In the genomic region with DNA sequence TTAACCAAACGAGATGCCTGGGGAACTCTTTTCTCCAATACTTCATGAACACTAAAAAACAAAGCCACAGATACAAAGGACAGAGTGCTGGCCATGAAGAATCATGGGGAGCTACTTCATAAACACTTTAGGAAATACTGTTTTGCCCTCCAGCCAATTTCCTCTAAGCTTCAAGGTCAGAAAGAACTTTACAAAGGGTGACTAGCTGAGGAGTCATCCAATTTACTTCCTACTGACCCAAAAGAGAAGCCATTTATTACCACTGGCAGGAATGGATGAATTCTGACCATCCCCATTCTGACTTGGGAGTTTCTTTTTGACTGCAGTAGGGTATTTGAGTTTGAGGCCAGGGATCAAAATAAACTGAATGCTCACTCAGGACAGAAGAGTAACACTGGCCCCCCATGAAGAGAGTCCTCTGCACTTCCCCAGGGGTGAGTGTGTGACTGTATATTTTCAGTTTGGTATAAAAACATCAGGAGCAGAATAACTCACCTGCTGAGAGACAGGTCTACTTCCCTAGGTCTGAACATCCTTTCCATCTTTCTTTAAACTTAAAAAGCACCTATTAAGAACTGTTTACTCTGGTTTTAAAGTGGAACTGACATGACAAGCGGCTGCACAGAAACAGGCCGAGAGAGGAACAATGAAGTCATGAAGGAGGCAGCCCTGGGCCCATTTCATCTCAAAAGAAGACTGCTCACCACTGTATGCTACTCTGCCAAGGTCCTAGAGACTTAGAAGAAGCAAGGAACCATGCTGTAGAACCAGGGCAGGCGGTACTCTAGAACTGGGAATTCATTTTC, we compare ENCODE assay signal across 13 cellular contexts.
DNase-seq lines count a peak whose midpoint lies in the region; ATAC-seq, FAIRE-seq and TF ChIP-seq lines count a peak whose summit lies in the region.
"Had no signal": no experiment of that assay in that cellular context is flagged by ENCODE, and none has a peak within 500 bp of the region (broad histone marks: within the 10 kb centered on the region; RNA-seq: fewer than 3 reads in every experiment).

No MANE protein-coding gene starts in this region.

- peaks cover 93% of the 10 kb centered on the region for H3K4me1 Mint-ChIP-seq in CD8-positive, alpha-beta T cell (ENCODE audit: low read depth)

- no peaks in the 10 kb centered on the region for H3K27me3 ChIP-seq in CD8-positive, alpha-beta T cell (ENCODE audit: insufficient read depth, low read length)
- H3K27me3 ChIP-seq in PC-3 (ENCODE audit: low read length): no peaks in the 10 kb centered on the region
- H3K27me3 ChIP-seq in endothelial cell of umbilical vein (ENCODE audit: control insufficient read depth in 2 of 2, insufficient read depth in 2 of 2, low read length in 2 of 2): no peaks in the 10 kb centered on the region

- H3K9me1 ChIP-seq in endothelial cell of umbilical vein (replicated peaks; ENCODE audit: control insufficient read depth, extremely low read depth, insufficient read depth, low read length): no peaks in the 10 kb centered on the region

- H2AFZ ChIP-seq in PC-3 (ENCODE audit: low read length) (no peak overlapping the region), endothelial cell of umbilical vein (ENCODE audit: low read depth, low read length) (no peak overlapping the region)

- no peaks in the 10 kb centered on the region for H3K9me3 ChIP-seq in CD8-positive, alpha-beta T cell (ENCODE audit: low read length)
- H3K9me3 ChIP-seq in PC-3 (ENCODE audit: low read length) (no peaks in the 10 kb centered on the region), endothelial cell of umbilical vein (replicated peaks; ENCODE audit: control insufficient read depth, insufficient read depth, low read length) (no peaks in the 10 kb centered on the region)

- no peak for FAIRE-seq in endothelial cell of umbilical vein (lab: Jason Lieb, UNC)
- FAIRE-seq in frontal cortex (lab: Jason Lieb, UNC): no peak
- FAIRE-seq: D721Med had no signal

- H3K79me2 ChIP-seq in PC-3 (ENCODE audit: low read length) (no peaks in the 10 kb centered on the region), endothelial cell of umbilical vein (ENCODE audit: control insufficient read depth, insufficient read depth, low read length) (peaks cover 3% of the 10 kb centered on the region)

- ATAC-seq in CD8-positive, alpha-beta T cell: no peak
- ATAC-seq in GM19324 (IDR thresholded peaks at IDR 0.05; ENCODE audit: low FRiP score, unreplicated experiment) (peak; percentile 5), PC-3 (peak; percentile 53)

- no peaks in the 10 kb centered on the region for H3K36me3 ChIP-seq in CD8-positive, alpha-beta T cell (ENCODE audit: insufficient read depth, low read length)
- H3K36me3 ChIP-seq in PC-3 (ENCODE audit: low read depth, low read length) (no peaks in the 10 kb centered on the region), endothelial cell of umbilical vein (ENCODE audit: control insufficient read depth in 2 of 2, extremely low read depth in 1 of 2, insufficient read depth in 2 of 2, low read length in 2 of 2) (no peaks in the 10 kb centered on the region)

- H4K20me1 ChIP-seq in PC-3 (ENCODE audit: low read length): no peaks in the 10 kb centered on the region
- no peaks in the 10 kb centered on the region for H4K20me1 ChIP-seq in endothelial cell of umbilical vein (replicated peaks; ENCODE audit: control insufficient read depth, extremely low read depth, insufficient read depth, low read length)

- peak overlapping the region; percentile 56 for H3K4me3 Mint-ChIP-seq in CD8-positive, alpha-beta T cell

- CTCF ChIA-PET in CD8-positive, alpha-beta T cell (lab: Charles Lee): interaction anchor here (1.1 kb wide), 1 partner anchor 8 kb away, joined by 3 read pairs; no protein-coding TSS in a partner anchor
- CTCF ChIA-PET in PC-3 (lab: Charles Lee): no interaction called here
- CTCF ChIA-PET in endothelial cell of umbilical vein (lab: Charles Lee): interaction anchor here (1.0 to 1.5 kb wide), 3 partner anchors 70 to 204 kb away, joined by 3 to 5 read pairs (median 4); a partner anchor contains a TSS

- no peak for TF ChIP-seq CTCF in CD8-positive, alpha-beta T cell (IDR thresholded peaks at IDR 0.05)
- TF ChIP-seq CTCF in PC-3 (conservative IDR thresholded peaks at IDR 0.05; ENCODE audit: low read depth, low read length) (no peak), endothelial cell of umbilical vein (IDR thresholded peaks at IDR 0.05; ENCODE audit: extremely low read depth in 1 of 2, insufficient read depth in 1 of 2, low read depth in 1 of 2, low read length in 2 of 2) (no peak)

- no peak overlapping the region for H3K9ac ChIP-seq in PC-3 (ENCODE audit: low read length)
- no peak overlapping the region for H3K9ac ChIP-seq in endothelial cell of umbilical vein (replicated peaks; ENCODE audit: extremely low read depth, insufficient read depth, low read length)

- intact Hi-C loops in CD8-positive, alpha-beta T cell (cut with DNase I, micrococcal nuclease): loop anchor here in 1 of 2 experiments (1.0 kb wide), 2 partner anchors 9 to 11 kb away; no protein-coding TSS in a partner anchor
- intact Hi-C loops in PC-3 (cut with micrococcal nuclease) (no loop called here), endothelial cell of umbilical vein (cut with micrococcal nuclease) (no loop called here)

- POLR2A ChIA-PET in CD8-positive, alpha-beta T cell (lab: Charles Lee): interaction anchor here (0.5 to 1.7 kb wide), 3 partner anchors 11 to 204 kb away, joined by 3 to 5 read pairs (median 3); no protein-coding TSS in a partner anchor
- POLR2A ChIA-PET in PC-3 (lab: Charles Lee; ENCODE audit: unreplicated experiment) (no interaction called here), endothelial cell of umbilical vein (lab: Charles Lee) (no interaction called here)

- H3F3A ChIP-seq in PC-3 (ENCODE audit: low read length, unreplicated experiment): no peaks in the 10 kb centered on the region

- no peaks in the 10 kb centered on the region for H3K9me3 Mint-ChIP-seq in CD8-positive, alpha-beta T cell

- H3K36me3 Mint-ChIP-seq in CD8-positive, alpha-beta T cell: peaks cover 14% of the 10 kb centered on the region

- H3K4me2 ChIP-seq in PC-3 (ENCODE audit: low read length) (no peak overlapping the region), endothelial cell of umbilical vein (ENCODE audit: insufficient read depth, low read length) (peak overlapping the region; percentile 41)

- H3K9me2 ChIP-seq in PC-3 (replicated peaks; ENCODE audit: low read length): no peaks in the 10 kb centered on the region

- H3K27ac Mint-ChIP-seq in CD8-positive, alpha-beta T cell: peak overlapping the region; percentile 99

- H3K27ac ChIP-seq in CD8-positive, alpha-beta T cell (ENCODE audit: low read depth, low read length): peak overlapping the region; percentile 13
- no peak overlapping the region for H3K27ac ChIP-seq in PC-3 (ENCODE audit: low read length)
- no peak overlapping the region for H3K27ac ChIP-seq in endothelial cell of umbilical vein (ENCODE audit: insufficient read depth, low read depth, low read length)

- no peak for DNase-seq in CD8-positive, alpha-beta T cell
- DNase-seq in PC-3: peak; percentile 53
- peak; percentile 43 for DNase-seq in endothelial cell of umbilical vein (ENCODE audit: low read depth, low spot score)
- DNase-seq in cerebellar cortex (ENCODE audit: low spot score): no peak
- DNase-seq in ureter (ENCODE audit: low spot score): no peak
- no peak for DNase-seq in GOT3 (lab: John Stamatoyannopoulos, UW)
- DNase-seq in frontal cortex (ENCODE audit: low spot score in 2 of 2): no peak
- DNase-seq: activated gamma-delta T cell treated with Interleukin-2 at 50 U/mL for 16 hours, KBM-7, left cardiac atrium, retina had no signal

- no TSS peak for BruUV-seq in PC-3 (replicated peaks; lab: Mats Ljungman, UMichigan)
- no TSS peak for BruUV-seq in endothelial cell of umbilical vein (replicated peaks; lab: Mats Ljungman, UMichigan)

- peaks cover 58% of the 10 kb centered on the region for H3K4me1 ChIP-seq in CD8-positive, alpha-beta T cell (ENCODE audit: insufficient read depth, low read length)
- H3K4me1 ChIP-seq in PC-3 (ENCODE audit: insufficient read depth, low read length) (peaks cover 25% of the 10 kb centered on the region), endothelial cell of umbilical vein (ENCODE audit: control insufficient read depth, extremely low read depth, insufficient read depth, low read length) (peaks cover 30% of the 10 kb centered on the region)

- dilution Hi-C loops in endothelial cell of umbilical vein (cut with MboI; ENCODE audit: extremely low pct_ligation_motif_present, low sequenced_read_pairs): no loop called here

- no peaks in the 10 kb centered on the region for H3K27me3 Mint-ChIP-seq in CD8-positive, alpha-beta T cell (ENCODE audit: low read depth)

- no peak for TF ChIP-seq POLR2A in endothelial cell of umbilical vein (IDR thresholded peaks at IDR 0.05; ENCODE audit: low read depth, low read length)

- no peak overlapping the region for H3K4me3 ChIP-seq in CD8-positive, alpha-beta T cell (ENCODE audit: low read depth, low read length)
- no peak overlapping the region for H3K4me3 ChIP-seq in PC-3 (ENCODE audit: low read length)
- H3K4me3 ChIP-seq in endothelial cell of umbilical vein (replicated peaks in 1 of 3; ENCODE audit: insufficient read depth in 1 of 3, low read depth in 1 of 3, low read length in 3 of 3): no peak overlapping the region

TF ChIP-seq in endothelial cell of umbilical vein, 7 proteins besides CTCF, POLR2A, EP300 and RAD21:
- TF ChIP-seq POLR2AphosphoS5 (IDR thresholded peaks at IDR 0.05; ENCODE audit: insufficient read depth, low read depth, low read length) (peak; percentile 26), FOS (IDR thresholded peaks at IDR 0.05; ENCODE audit: borderline replicate concordance, insufficient read depth, low read length) (peak; percentile 76), JUN (IDR thresholded peaks at IDR 0.05; ENCODE audit: borderline replicate concordance, insufficient read depth, insufficient read length, low read depth) (no peak)
TF ChIP-seq in endothelial cell of umbilical vein: peak in this region for 2.

Comparison
In these comparisons a context has a peak if more than half of its experiments do, and no peak if none do; other contexts are left out.
1. DNase-seq: peak in PC-3 (single experiment) and endothelial cell of umbilical vein (single experiment); none in CD8-positive, alpha-beta T cell (0 of 7), cerebellar cortex (single experiment), ureter (single experiment), GOT3 (single experiment) and frontal cortex (0 of 2).